ENCODE assay signal across 1 cellular context in genomic region chr9:4576448-4576847, GRCh38.
TF ChIP-seq lines count a peak whose summit lies in the region.

No MANE protein-coding gene starts in this region.

TF ChIP-seq in GM23338, 12 proteins besides CTCF, POLR2A, EP300 and RAD21 (continued from another document):
- TF ChIP-seq ZNF462 (CRISPR knock-in tag; IDR thresholded peaks at IDR 0.05), result no peak
